Comparison of ENCODE assay signal across 13 cellular contexts in genomic region chr15:68492855-68493254, GRCh38.
DNase-seq lines count a peak whose midpoint lies in the region; ATAC-seq and TF ChIP-seq lines count a peak whose summit lies in the region.
"Had no signal": no experiment of that assay in that cellular context is flagged by ENCODE, and none has a peak within 500 bp of the region (broad histone marks: within the 10 kb centered on the region; RNA-seq: fewer than 3 reads in every experiment).

No MANE protein-coding gene starts in this region.

- H3K36me3 Mint-ChIP-seq in CD14-positive monocyte = no peaks in the 10 kb centered on the region
- peaks cover 9% of the 10 kb centered on the region for H3K36me3 Mint-ChIP-seq in glutamatergic neuron (ENCODE audit: unreplicated experiment)
- H3K36me3 Mint-ChIP-seq: activated CD4-positive, alpha-beta memory T cell treated with anti-CD3 and anti-CD28 coated beads for 36 hours had no signal

- ATAC-seq in GM21786 (IDR thresholded peaks at IDR 0.05; ENCODE audit: unreplicated experiment) = no peak
- no peak for ATAC-seq in GM18498 (IDR thresholded peaks at IDR 0.05; ENCODE audit: unreplicated experiment)
- no peak for ATAC-seq in GM21360 (IDR thresholded peaks at IDR 0.05; ENCODE audit: unreplicated experiment)

- intact Hi-C loops in CD14-positive monocyte (cut with micrococcal nuclease) = no loop called here

- H3K9me3 Mint-ChIP-seq in CD14-positive monocyte (peaks cover 0 to 2% (median 0%) of the 10 kb centered on the region in 7 donors), glutamatergic neuron (ENCODE audit: unreplicated experiment) (no peaks in the 10 kb centered on the region)
- H3K9me3 Mint-ChIP-seq: activated CD4-positive, alpha-beta memory T cell treated with anti-CD3 and anti-CD28 coated beads for 36 hours had no signal

- H3K27ac Mint-ChIP-seq in CD14-positive monocyte (no peak overlapping the region), glutamatergic neuron (ENCODE audit: unreplicated experiment) (no peak overlapping the region)
- H3K27ac Mint-ChIP-seq: activated CD4-positive, alpha-beta memory T cell treated with anti-CD3 and anti-CD28 coated beads for 36 hours had no signal

- DNase-seq in CD14-positive monocyte (ENCODE audit: low spot score) (peak; percentile 12), RPMI7951 (ENCODE audit: low read depth) (peak; percentile 96), fibroblast of the aortic adventitia (ENCODE audit: low read depth) (peak; percentile 84), renal cortical epithelial cell (ENCODE audit: low read depth) (peak; percentile 83), glutamatergic neuron (no peak)
- DNase-seq: activated CD4-positive, alpha-beta memory T cell treated with anti-CD3 and anti-CD28 coated beads for 36 hours; activated effector memory CD4-positive, alpha-beta T cell treated with Interleukin-2 at 50 U/mL for 16 hours; caudate nucleus; NCI-H187 treated with DMSO at 0.1 percent for 48 hours; testis had no signal

- TF ChIP-seq CTCF in CD14-positive monocyte (IDR thresholded peaks at IDR 0.05) (no peak), fibroblast of the aortic adventitia (IDR thresholded peaks at IDR 0.05; ENCODE audit: insufficient read depth, low read length) (no peak), glutamatergic neuron (IDR thresholded peaks at IDR 0.05; ENCODE audit: partially characterized antibody, unreplicated experiment) (no peak)

- peaks cover 5 to 11% (median 10%) of the 10 kb centered on the region in 3 donors for H3K27me3 Mint-ChIP-seq in CD14-positive monocyte (ENCODE audit: low read depth in 3 of 3)
- peaks cover 2% of the 10 kb centered on the region for H3K27me3 Mint-ChIP-seq in glutamatergic neuron (ENCODE audit: unreplicated experiment)

- H3K4me1 Mint-ChIP-seq in CD14-positive monocyte (no peaks in the 10 kb centered on the region), glutamatergic neuron (ENCODE audit: low read depth, unreplicated experiment) (peaks cover 7% of the 10 kb centered on the region)

- no peak overlapping the region for H3K4me3 ChIP-seq in fibroblast of the aortic adventitia (ENCODE audit: low read depth, low read length)
- H3K4me3 ChIP-seq: testis had no signal

- H3K4me3 Mint-ChIP-seq in CD14-positive monocyte = no peak overlapping the region
- H3K4me3 Mint-ChIP-seq in glutamatergic neuron (ENCODE audit: unreplicated experiment) = no peak overlapping the region
- H3K4me3 Mint-ChIP-seq: activated CD4-positive, alpha-beta memory T cell treated with anti-CD3 and anti-CD28 coated beads for 36 hours had no signal
